Comparison of ENCODE assay signal across 21 cellular contexts in the genomic region with DNA sequence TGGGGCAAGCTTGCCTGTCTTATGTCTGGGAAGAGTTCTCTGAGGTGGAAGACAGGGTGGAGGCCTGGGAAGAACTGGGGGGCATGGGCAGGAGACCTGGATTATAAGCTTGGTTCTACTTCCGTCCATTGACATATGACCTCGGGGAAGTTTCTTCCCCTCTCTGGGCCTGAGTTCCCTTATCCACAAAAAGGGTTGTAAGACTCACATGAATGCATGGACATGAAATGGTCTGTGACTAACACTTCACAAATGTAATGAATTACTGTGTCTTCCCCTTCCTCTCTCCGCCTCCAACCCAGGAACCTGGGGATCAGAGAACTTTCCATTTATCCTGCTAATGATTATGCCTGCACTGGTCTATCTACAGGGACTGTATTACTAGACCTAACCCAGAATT.
"Had no signal": no experiment of that assay in that cellular context is flagged by ENCODE, and none has a peak within 500 bp of the region (broad histone marks: within the 10 kb centered on the region; RNA-seq: fewer than 3 reads in every experiment).

No MANE protein-coding gene starts in this region.

- H3K4me3 Mint-ChIP-seq: activated CD8-positive, alpha-beta T cell treated with anti-CD3 and anti-CD28 coated beads, Interleukin-2, amount 10 ng/mL, durations not matched to agents 7 days and 5 days; activated naive CD8-positive, alpha-beta T cell; brain; central memory CD8-positive, alpha-beta T cell; natural killer cell; WTC11 had no signal

- H3K36me3 Mint-ChIP-seq: brain, natural killer cell, WTC11 had no signal

- H3K36me3 ChIP-seq: gastroesophageal sphincter, right atrium auricular region had no signal

- H3K27me3 ChIP-seq: gastroesophageal sphincter, right atrium auricular region had no signal

- H3K27ac ChIP-seq: epithelial cell of prostate, gastroesophageal sphincter, right atrium auricular region had no signal

- H3K4me1 Mint-ChIP-seq: brain; central memory CD8-positive, alpha-beta T cell; natural killer cell; WTC11 had no signal

- H3K27ac Mint-ChIP-seq: activated CD8-positive, alpha-beta T cell treated with anti-CD3 and anti-CD28 coated beads, Interleukin-2, amount 10 ng/mL, durations not matched to agents 7 days and 5 days; activated naive CD8-positive, alpha-beta T cell; brain; natural killer cell; WTC11 had no signal

- H3K4me3 ChIP-seq: gastroesophageal sphincter, right atrium auricular region had no signal

- H3K9me3 ChIP-seq: gastroesophageal sphincter, right atrium auricular region had no signal

- H3K9me3 Mint-ChIP-seq: central memory CD8-positive, alpha-beta T cell; natural killer cell had no signal

- DNase-seq: activated CD4-positive, alpha-beta T cell treated with anti-CD3 and anti-CD28 coated beads for 48 hours; activated CD8-positive, alpha-beta memory T cell treated with anti-CD3 and anti-CD28 coated beads, Interleukin-2, amount 50 U/mL, for 4 hours; activated CD8-positive, alpha-beta T cell treated with anti-CD3 and anti-CD28 coated beads, Interleukin-2, amount 10 ng/mL, durations not matched to agents 7 days and 5 days; activated gamma-delta T cell; activated T-cell treated with anti-CD3 and anti-CD28 coated beads, Interleukin-2, amount 50 U/mL, for 48 hours; amygdala; effector CD8-positive, alpha-beta T cell; kidney; mesendoderm; natural killer cell; posterior cingulate gyrus; small intestine; stimulated activated naive CD8-positive, alpha-beta T cell treated with anti-CD3 and anti-CD28 coated beads, Interleukin-15, Interleukin-2, amounts not matched to agents 100 U/mL and 50 U/mL, for 24 hours; T-helper 2 cell had no signal

- H3K4me1 ChIP-seq: right atrium auricular region had no signal

- ATAC-seq: activated CD8-positive, alpha-beta T cell treated with anti-CD3 and anti-CD28 coated beads, Interleukin-2, amount 10 ng/mL, durations not matched to agents 7 days and 5 days; gastroesophageal sphincter; natural killer cell; stimulated activated naive CD8-positive, alpha-beta T cell treated with anti-CD3 and anti-CD28 coated beads, Interleukin-15, Interleukin-2, amounts not matched to agents 100 U/mL and 50 U/mL, for 24 hours had no signal
